Comparison of ENCODE assay signal across 8 cellular contexts in the genomic region with DNA sequence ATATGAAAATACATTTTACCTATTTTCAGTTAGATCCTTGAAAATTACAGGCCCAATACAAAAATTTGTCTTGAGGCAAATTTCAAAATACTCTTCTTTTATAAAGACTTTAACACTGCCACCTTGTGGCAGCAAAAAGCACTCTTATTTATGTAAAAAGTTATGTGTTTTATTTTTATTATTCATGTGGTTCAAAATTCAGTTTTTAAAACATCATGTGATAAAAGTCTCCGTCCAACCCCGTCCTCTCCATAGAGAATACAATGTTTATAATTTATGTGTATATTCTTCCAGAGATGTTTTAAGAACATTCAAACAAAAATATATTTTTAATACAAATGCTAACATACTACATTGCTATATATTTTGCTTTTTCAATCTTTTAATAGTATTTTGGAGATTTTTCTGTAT. TPM values are rescaled to one million over a fixed set of nuclear protein-coding genes. Genes with fewer than 3 reads are reported as not detected.
DNase-seq lines count a peak whose midpoint lies in the region; ATAC-seq and TF ChIP-seq lines count a peak whose summit lies in the region.

No MANE protein-coding gene starts in this region.

- DNase-seq in HCEC 1CT (peak; percentile 61), PC-9 (no peak), endothelial cell (ENCODE audit: low spot score) (no peak), prostate gland (ENCODE audit: low spot score) (no peak), H7 (no peak)
- DNase-seq in stimulated activated naive B cell treated with anti-CD40 and anti-IgM and Interleukin-4, amounts not matched to agents 10 μg/mL and 1 μg/mL and 100 μg/mL, for 72 hours = no peak

- 0 out of 2 replicates have a peak, but pooled peaks cover 3% of the 10 kb centered on the region for H3F3A ChIP-seq in PC-9 (ENCODE audit: insufficient read depth, low read depth)

- peak overlapping the region in 9 of 11 experiments; percentile 49 to 91 (median 67); a peak in 11 of 22 replicates for H3K4me2 ChIP-seq in BLaER1 treated with 17β-estradiol and CSF1 and Interleukin-3, amounts not matched to agents 10 nM and 100 nM
- no peak overlapping the region for H3K4me2 ChIP-seq in PC-9

- no peak overlapping the region for H2AFZ ChIP-seq in PC-9

- H3K27me3 ChIP-seq in BLaER1 treated with 17β-estradiol and CSF1 and Interleukin-3, amounts not matched to agents 10 nM and 100 nM = no peaks in the 10 kb centered on the region
- H3K27me3 ChIP-seq in PC-9 (ENCODE audit: insufficient read depth, low read depth) = no peaks in the 10 kb centered on the region
- no peaks in the 10 kb centered on the region for H3K27me3 ChIP-seq in prostate gland (replicated peaks; ENCODE audit: insufficient read depth)
- no peaks in the 10 kb centered on the region for H3K27me3 ChIP-seq in H7 (ENCODE audit: control insufficient read depth, insufficient read depth, low read length)

- H3K4me3 ChIP-seq in BLaER1 treated with 17β-estradiol and CSF1 and Interleukin-3, amounts not matched to agents 10 nM and 100 nM = peak overlapping the region in 2 of 10 experiments; percentile 46 to 50; a peak in 3 of 20 replicates
- H3K4me3 ChIP-seq in PC-9 (no peak overlapping the region), prostate gland (no peak overlapping the region), H7 (ENCODE audit: insufficient read depth, low read depth, low read length) (no peak overlapping the region)

- H3K27ac ChIP-seq in BLaER1 treated with 17β-estradiol and CSF1 and Interleukin-3, amounts not matched to agents 10 nM and 100 nM = no peak overlapping the region
- H3K27ac ChIP-seq in PC-9 (no peak overlapping the region), prostate gland (no peak overlapping the region)

- H3K36me3 ChIP-seq in BLaER1 treated with 17β-estradiol and CSF1 and Interleukin-3, amounts not matched to agents 10 nM and 100 nM = no peaks in the 10 kb centered on the region
- H3K36me3 ChIP-seq in PC-9 (ENCODE audit: low read depth) (no peaks in the 10 kb centered on the region), prostate gland (no peaks in the 10 kb centered on the region), H7 (replicated peaks; ENCODE audit: control insufficient read depth, insufficient read depth, low read length) (no peaks in the 10 kb centered on the region)

- H3K79me2 ChIP-seq in PC-9 (ENCODE audit: low read depth) = no peaks in the 10 kb centered on the region

- peaks cover 0 to 11% (median 4%) of the 10 kb centered on the region in 10 experiments; a peak in 8 of 20 replicates for H3K4me1 ChIP-seq in BLaER1 treated with 17β-estradiol and CSF1 and Interleukin-3, amounts not matched to agents 10 nM and 100 nM
- H3K4me1 ChIP-seq in PC-9 (replicated peaks; ENCODE audit: insufficient read depth) = no peaks in the 10 kb centered on the region
- no peaks in the 10 kb centered on the region for H3K4me1 ChIP-seq in prostate gland (replicated peaks)

- H3K27me3 Mint-ChIP-seq in endothelial cell (ENCODE audit: unreplicated experiment) = peaks cover 1% of the 10 kb centered on the region
- H3K27me3 Mint-ChIP-seq in stimulated activated naive B cell treated with anti-CD40 and anti-IgM and Interleukin-4, amounts not matched to agents 10 μg/mL and 1 μg/mL and 100 μg/mL, for 72 hours = no peaks in the 10 kb centered on the region

- TF ChIP-seq POLR2A in prostate gland (IDR thresholded peaks at IDR 0.05) = no peak

- WGBS in prostate gland = 15% methylated on average over 2 of the region's 2 CpGs

- no peak for ATAC-seq in stimulated activated naive B cell treated with anti-CD40 and anti-IgM and Interleukin-4, amounts not matched to agents 10 μg/mL and 1 μg/mL and 100 μg/mL, for 72 hours (replicated peaks)
- no peak for ATAC-seq in GM21447 (IDR thresholded peaks at IDR 0.05; ENCODE audit: unreplicated experiment)

- CTCF ChIA-PET in PC-9 (lab: Charles Lee) = no interaction called here

- H4K20me1 ChIP-seq in BLaER1 treated with 17β-estradiol and CSF1 and Interleukin-3, amounts not matched to agents 10 nM and 100 nM = no peaks in the 10 kb centered on the region
- no peaks in the 10 kb centered on the region for H4K20me1 ChIP-seq in PC-9 (ENCODE audit: insufficient read depth)

- H3K4me3 Mint-ChIP-seq in endothelial cell (ENCODE audit: unreplicated experiment) = no peak overlapping the region
- H3K4me3 Mint-ChIP-seq in stimulated activated naive B cell treated with anti-CD40 and anti-IgM and Interleukin-4, amounts not matched to agents 10 μg/mL and 1 μg/mL and 100 μg/mL, for 72 hours = no peak overlapping the region

- H3K4me1 Mint-ChIP-seq in endothelial cell (ENCODE audit: unreplicated experiment) = peaks cover 10% of the 10 kb centered on the region
- H3K4me1 Mint-ChIP-seq in stimulated activated naive B cell treated with anti-CD40 and anti-IgM and Interleukin-4, amounts not matched to agents 10 μg/mL and 1 μg/mL and 100 μg/mL, for 72 hours = peaks cover 0 to 4% of the 10 kb centered on the region in 2 donors

- TF ChIP-seq CTCF in PC-9 (conservative IDR thresholded peaks at IDR 0.05) = peak; percentile 85
- TF ChIP-seq CTCF in endothelial cell (IDR thresholded peaks at IDR 0.05; ENCODE audit: unreplicated experiment) = peak; percentile 91
- TF ChIP-seq CTCF in prostate gland (IDR thresholded peaks at IDR 0.05) = peak; percentile 14 to 43 (median 34)

- intact Hi-C loops in PC-9 (cut with micrococcal nuclease; ENCODE audit: unreplicated experiment) = loop anchor here (5.0 to 10.0 kb wide), 3 partner anchors 322 to 1224 kb away; no protein-coding TSS in a partner anchor
- intact Hi-C loops in prostate gland (cut with DNase I) = no loop called here

- H3K9me2 ChIP-seq in PC-9 (ENCODE audit: insufficient read depth) = no peaks in the 10 kb centered on the region

- no peak overlapping the region for H3K27ac Mint-ChIP-seq in endothelial cell (ENCODE audit: unreplicated experiment)
- H3K27ac Mint-ChIP-seq in stimulated activated naive B cell treated with anti-CD40 and anti-IgM and Interleukin-4, amounts not matched to agents 10 μg/mL and 1 μg/mL and 100 μg/mL, for 72 hours = no peak overlapping the region

- BruUV-seq in PC-9 (replicated peaks; lab: Mats Ljungman, UMichigan) = no TSS peak

- H3K9me3 ChIP-seq in BLaER1 treated with 17β-estradiol and CSF1 and Interleukin-3, amounts not matched to agents 10 nM and 100 nM (replicated peaks in 1 of 11) = no peaks in the 10 kb centered on the region
- H3K9me3 ChIP-seq in PC-9 (ENCODE audit: insufficient read depth, low read depth) = no peaks in the 10 kb centered on the region
- no peaks in the 10 kb centered on the region for H3K9me3 ChIP-seq in prostate gland

- no peak overlapping the region; a peak in 1 of 22 replicates for H3K9ac ChIP-seq in BLaER1 treated with 17β-estradiol and CSF1 and Interleukin-3, amounts not matched to agents 10 nM and 100 nM

- no peaks in the 10 kb centered on the region for H3K36me3 Mint-ChIP-seq in endothelial cell (ENCODE audit: low read depth, unreplicated experiment)
- peaks cover 0 to 2% of the 10 kb centered on the region in 2 donors for H3K36me3 Mint-ChIP-seq in stimulated activated naive B cell treated with anti-CD40 and anti-IgM and Interleukin-4, amounts not matched to agents 10 μg/mL and 1 μg/mL and 100 μg/mL, for 72 hours

- no peaks in the 10 kb centered on the region for H3K9me3 Mint-ChIP-seq in endothelial cell (ENCODE audit: unreplicated experiment)
- H3K9me3 Mint-ChIP-seq in stimulated activated naive B cell treated with anti-CD40 and anti-IgM and Interleukin-4, amounts not matched to agents 10 μg/mL and 1 μg/mL and 100 μg/mL, for 72 hours = no peaks in the 10 kb centered on the region

- POLR2A ChIA-PET in PC-9 (lab: Charles Lee; ENCODE audit: unreplicated experiment) = interaction anchor here (0.7 kb wide), 1 partner anchor 189 kb away, joined by 6 read pairs; no protein-coding TSS in a partner anchor

RNA-seq across cellular contexts. Expression of a gene that starts 36.9 kb away (rescaled TPM):
- 14.4 and 23.3 TPM in 2 replicates for total RNA-seq in PC-9 (2021)
- total RNA-seq in endothelial cell (ENCODE audit: unreplicated experiment) = 12.8 TPM
- 10 to 100 TPM in 1 of 2 donors, 1 to 10 TPM in 1; 3.2 to 11.4 TPM for total RNA-seq in prostate gland
- 32.6 and 42.3 TPM in 2 replicates for total RNA-seq in H7 (2014; rRNA removed; shearing (Covaris generic))

Comparison
In these comparisons a context has a peak if more than half of its experiments do, and no peak if none do; other contexts are left out.
1. CTCF ChIP-seq: peak in every context shown above with its lines; median percentile 91 in endothelial cell; 85 in PC-9; 34 in prostate gland.